Comparison of ENCODE assay signal across 7 cellular contexts in genomic region chr15:45581919-45582318, GRCh38. TPM values are rescaled to one million over a fixed set of nuclear protein-coding genes. Genes with fewer than 3 reads are reported as not detected.
"Had no signal": no experiment of that assay in that cellular context is flagged by ENCODE, and none has a peak within 500 bp of the region (broad histone marks: within the 10 kb centered on the region; RNA-seq: fewer than 3 reads in every experiment).

No MANE protein-coding gene starts in this region.

- H3K4me3 Mint-ChIP-seq: GM23338, H9 had no signal

- H3K4me3 ChIP-seq: GM23338 had no signal

- ATAC-seq: GM23338, HepG2 had no signal

- DNase-seq: H9, HCEC 1CT, KBM-7 had no signal

- H3K4me2 ChIP-seq: GM23338 had no signal

- H3K27me3 Mint-ChIP-seq: IgD-negative memory B cell had no signal

- H3K27ac Mint-ChIP-seq: GM23338, H9 had no signal

- H3K9me3 Mint-ChIP-seq: GM23338, H9, IgD-negative memory B cell had no signal

- H2AFZ ChIP-seq: GM23338 had no signal

- H3K27ac ChIP-seq: HL-60 had no signal

RNA-seq across cellular contexts. Expression of gene SQOR, which starts 52.9 kb away (rescaled TPM):
- total RNA-seq: GM23338 had no signal

RNA-seq across cellular contexts. Expression of gene SLC30A4, which starts 59.4 kb away (rescaled TPM):
- total RNA-seq: GM23338, H9 had no signal
- polyA plus RNA-seq: GM23338 had no signal
